In genomic region chr3:56467108-56467507, GRCh38 we compare ENCODE assay signal across 8 cellular contexts. TPM values are rescaled to one million over a fixed set of nuclear protein-coding genes. Genes with fewer than 3 reads are reported as not detected.
DNase-seq lines count a peak whose midpoint lies in the region; ATAC-seq and TF ChIP-seq lines count a peak whose summit lies in the region.

No MANE protein-coding gene starts in this region.

- H3K27ac ChIP-seq in breast epithelium: no peak overlapping the region
- no peak overlapping the region for H3K27ac ChIP-seq in gastrocnemius medialis

- TF ChIP-seq POLR2A in breast epithelium (IDR thresholded peaks at IDR 0.05) (no peak), gastrocnemius medialis (IDR thresholded peaks at IDR 0.05) (no peak)

- intact Hi-C loops in breast epithelium (cut with DNase I; ENCODE audit: low total_unique reads): no loop called here
- intact Hi-C loops in gastrocnemius medialis (cut with DNase I; ENCODE audit: low total_unique reads): no loop called here

- H3K9me3 ChIP-seq in breast epithelium (no peaks in the 10 kb centered on the region), iPS-18c (ENCODE audit: control insufficient read depth, insufficient read depth, low read length) (no peaks in the 10 kb centered on the region), gastrocnemius medialis (no peaks in the 10 kb centered on the region)

- peak; percentile 84 for DNase-seq in Caki2 (ENCODE audit: low read depth)
- DNase-seq in NCI-H82 treated with DMSO at 0.1 percent for 48 hours (lab: John Stamatoyannopoulos, UW; ENCODE audit: unreplicated experiment): peak; percentile 59
- peak; percentile 76 for DNase-seq in breast epithelium (ENCODE audit: low spot score in 2 of 2)
- peak; percentile 8 to 39 for DNase-seq in gastrocnemius medialis
- DNase-seq in SKM-1 (lab: John Stamatoyannopoulos, UW; ENCODE audit: unreplicated experiment): no peak

- no peaks in the 10 kb centered on the region for H3K4me1 ChIP-seq in breast epithelium
- H3K4me1 ChIP-seq in gastrocnemius medialis: peaks cover 9 to 11% of the 10 kb centered on the region in 2 donors

- H3K4me3 ChIP-seq in breast epithelium: peak overlapping the region; percentile 36 to 75 (median 63)
- peak overlapping the region; percentile 82 for H3K4me3 ChIP-seq in iPS-18c (ENCODE audit: insufficient read depth, low read depth, low read length)
- peak overlapping the region in 3 of 4 donors; percentile 47 to 49 (median 49) for H3K4me3 ChIP-seq in gastrocnemius medialis

- TF ChIP-seq CTCF in breast epithelium (IDR thresholded peaks at IDR 0.05) (no peak), gastrocnemius medialis (IDR thresholded peaks at IDR 0.05 in 4 of 5, conservative IDR thresholded peaks at IDR 0.05 in 1 of 5) (no peak)

- peaks cover 0 to 10% of the 10 kb centered on the region in 2 donors for H3K27me3 ChIP-seq in breast epithelium
- peaks cover 24 to 50% (median 36%) of the 10 kb centered on the region in 3 donors for H3K27me3 ChIP-seq in gastrocnemius medialis

- H3K36me3 ChIP-seq in breast epithelium (no peaks in the 10 kb centered on the region), gastrocnemius medialis (no peaks in the 10 kb centered on the region)

- in situ Hi-C loops in Caki2 (cut with HindIII; ENCODE audit: low pct_unique_long_range_greater_than_20kb, low sequenced_read_pairs) (no loop called here), gastrocnemius medialis (cut with MboI; ENCODE audit: low sequenced_read_pairs in 4 of 4) (no loop called here)

- ATAC-seq in HG03520 (IDR thresholded peaks at IDR 0.05; ENCODE audit: unreplicated experiment) (peak; percentile 53), gastrocnemius medialis (peak; percentile 58 to 60), GM21423 (IDR thresholded peaks at IDR 0.05; ENCODE audit: unreplicated experiment) (no peak)

RNA-seq across cellular contexts. Expression of gene ERC2, which starts 1.2 kb away (rescaled TPM):
- not detected in 2 replicates for total RNA-seq in Caki2 (2014; rRNA removed; shearing (Covaris generic); ENCODE audit: low replicate concordance)
- 1 to 10 TPM in 2 of 3 donors, under 1 TPM in 1; 0.64 to 7.3 (median 1.3) TPM for total RNA-seq in breast epithelium
- not detected for total RNA-seq in gastrocnemius medialis
